Comparison of ENCODE assay signal across 11 cellular contexts in genomic region chr11:69539416-69540117, GRCh38. TPM values are rescaled to one million over a fixed set of nuclear protein-coding genes. Genes with fewer than 3 reads are reported as not detected.
DNase-seq lines count a peak whose midpoint lies in the region; ATAC-seq, FAIRE-seq and TF ChIP-seq lines count a peak whose summit lies in the region.
"Had no signal": no experiment of that assay in that cellular context is flagged by ENCODE, and none has a peak within 500 bp of the region (broad histone marks: within the 10 kb centered on the region; RNA-seq: fewer than 3 reads in every experiment).

No MANE protein-coding gene starts in this region.

- TF ChIP-seq RAD21 in GM12878 (IDR thresholded peaks at IDR 0.05; ENCODE audit: insufficient read depth, low read depth, low read length): no peak

- no peak for TF ChIP-seq CTCF in GM12878 (IDR thresholded peaks at IDR 0.05 in 2 of 3, conservative IDR thresholded peaks at IDR 0.05 in 1 of 3; ENCODE audit: control insufficient read depth in 2 of 3, extremely low read depth in 1 of 3, insufficient read depth in 1 of 3, low read depth in 3 of 3, low read length in 3 of 3)

- no peaks in the 10 kb centered on the region for H3K79me2 ChIP-seq in GM12878 (ENCODE audit: control insufficient read depth, insufficient read depth, low read length)

- peaks cover 0 to 3% of the 10 kb centered on the region in 2 donors for H3K36me3 Mint-ChIP-seq in stimulated activated naive B cell treated with anti-CD40 and anti-IgM and Interleukin-4, amounts not matched to agents 10 μg/mL and 1 μg/mL and 100 μg/mL, for 72 hours

- CTCF ChIA-PET in GM12878 (lab: Yijun Ruan, JAX): no interaction called here

- POLR2A ChIA-PET in GM12878 (lab: Charles Lee): no interaction called here

- no peak for TF ChIP-seq POLR2A in GM12878 (IDR thresholded peaks at IDR 0.05; ENCODE audit: low read depth, low read length)

- H3K9me3 Mint-ChIP-seq in stimulated activated naive B cell treated with anti-CD40 and anti-IgM and Interleukin-4, amounts not matched to agents 10 μg/mL and 1 μg/mL and 100 μg/mL, for 72 hours: no peaks in the 10 kb centered on the region
- H3K9me3 Mint-ChIP-seq: HFFc6 had no signal

- H3K9ac ChIP-seq in GM12878 (ENCODE audit: control insufficient read depth, insufficient read depth, low read length): no peak overlapping the region

- no peaks in the 10 kb centered on the region; the same call in 2 of the 3 replicates for H3K9me3 ChIP-seq in GM12878 (replicated peaks; ENCODE audit: control insufficient read depth, insufficient read depth, low read length)

- no peak overlapping the region for H3K4me2 ChIP-seq in GM12878 (ENCODE audit: control insufficient read depth, insufficient read depth)

- FAIRE-seq in GM12878 (lab: Jason Lieb, UNC): no peak

- H3K27ac ChIP-seq in GM12878 (ENCODE audit: control insufficient read depth, insufficient read depth): no peak overlapping the region

- RAD21 ChIA-PET in GM12878 (lab: Charles Lee; ENCODE audit: unreplicated experiment): no interaction called here

- H3K27me3 ChIP-seq in H7 (ENCODE audit: control insufficient read depth, insufficient read depth, low read length) (no peaks in the 10 kb centered on the region), GM12878 (replicated peaks in 1 of 2; ENCODE audit: control insufficient read depth in 2 of 2, insufficient read depth in 2 of 2, low read length in 1 of 2) (no peaks in the 10 kb centered on the region)

- peak overlapping the region; percentile 55 to 67 for H3K4me3 Mint-ChIP-seq in stimulated activated naive B cell treated with anti-CD40 and anti-IgM and Interleukin-4, amounts not matched to agents 10 μg/mL and 1 μg/mL and 100 μg/mL, for 72 hours
- H3K4me3 Mint-ChIP-seq: HFFc6 had no signal

- SMC1A ChIA-PET in GM12878 (lab: Charles Lee; ENCODE audit: uncharacterized antibody, unreplicated experiment): no interaction called here

- DNase-seq in H7 (peak; percentile 56), GM12878 (ENCODE audit: low read depth, low spot score) (no peak), left kidney (ENCODE audit: low read depth, low spot score) (peak; percentile 33), ecto neural progenitor cell (ENCODE audit: low spot score) (no peak), germinal center (ENCODE audit: low spot score) (no peak)
- DNase-seq in stimulated activated naive B cell treated with anti-CD40 and anti-IgM and Interleukin-4, amounts not matched to agents 10 μg/mL and 1 μg/mL and 100 μg/mL, for 72 hours: peak; percentile 27
- no peak for DNase-seq in stimulated activated CD4-positive, alpha-beta T cell treated with anti-CD3 and anti-CD28 coated beads, Interleukin-12 subunit alpha, Interleukin-12 subunit beta, amount 100 ng/mL, for 4 hours
- DNase-seq: DMS153, HFFc6, NCI-H345 had no signal

- peaks cover 24 to 29% of the 10 kb centered on the region in 2 donors for H3K4me1 Mint-ChIP-seq in stimulated activated naive B cell treated with anti-CD40 and anti-IgM and Interleukin-4, amounts not matched to agents 10 μg/mL and 1 μg/mL and 100 μg/mL, for 72 hours

- intact Hi-C loops in GM12878 (cut with micrococcal nuclease; ENCODE audit: unreplicated experiment): no loop called here

- in situ Hi-C loops in GM12878 (cut with MboI): no loop called here

- TF ChIP-seq EP300 in GM12878 (IDR thresholded peaks at IDR 0.05; ENCODE audit: borderline replicate concordance in 1 of 2, control insufficient read depth in 1 of 2, low read depth in 2 of 2, low read length in 2 of 2): no peak

- H3K36me3 ChIP-seq in H7 (replicated peaks; ENCODE audit: control insufficient read depth, insufficient read depth, low read length) (no peaks in the 10 kb centered on the region), GM12878 (ENCODE audit: control insufficient read depth in 2 of 2, insufficient read depth in 2 of 2, low read length in 1 of 2) (no peaks in the 10 kb centered on the region)

- ATAC-seq in GM12878 (no peak), HG03565 (IDR thresholded peaks at IDR 0.05; ENCODE audit: unreplicated experiment) (no peak)
- peak; percentile 76 to 84 for ATAC-seq in stimulated activated naive B cell treated with anti-CD40 and anti-IgM and Interleukin-4, amounts not matched to agents 10 μg/mL and 1 μg/mL and 100 μg/mL, for 72 hours (replicated peaks)

- peaks cover 3% of the 10 kb centered on the region; the same call in 1 of the 2 replicates for H4K20me1 ChIP-seq in GM12878 (ENCODE audit: control insufficient read depth, insufficient read depth)

- no TSS peak for BruUV-seq in GM12878 (replicated peaks; lab: Mats Ljungman, UMichigan)

- H3K27ac Mint-ChIP-seq in stimulated activated naive B cell treated with anti-CD40 and anti-IgM and Interleukin-4, amounts not matched to agents 10 μg/mL and 1 μg/mL and 100 μg/mL, for 72 hours: peak overlapping the region; percentile 59
- H3K27ac Mint-ChIP-seq: HFFc6 had no signal

- H2AFZ ChIP-seq in GM12878 (ENCODE audit: control insufficient read depth, low read depth, low read length): no peak overlapping the region

- 21% methylated on average over 14 of the region's 14 CpGs for WGBS in GM12878 (ENCODE audit: insufficient coverage, insufficient replicate concordance, low lambda C conversion rate, missing lambda C conversion rate)

- H3K4me3 ChIP-seq in H7 (ENCODE audit: insufficient read depth, low read depth, low read length): no peak overlapping the region
- no peak overlapping the region for H3K4me3 ChIP-seq in GM12878

- H3K27me3 Mint-ChIP-seq in stimulated activated naive B cell treated with anti-CD40 and anti-IgM and Interleukin-4, amounts not matched to agents 10 μg/mL and 1 μg/mL and 100 μg/mL, for 72 hours: peaks cover 14 to 18% of the 10 kb centered on the region in 2 donors

- no peaks in the 10 kb centered on the region for H3K4me1 ChIP-seq in GM12878 (ENCODE audit: control insufficient read depth, insufficient read depth, low read length)

TF ChIP-seq in GM12878, 131 proteins besides CTCF, POLR2A, EP300 and RAD21:
- TF ChIP-seq SMAD1 (IDR thresholded peaks at IDR 0.05; ENCODE audit: low read depth, partially characterized antibody) (no peak), PAX8 (IDR thresholded peaks at IDR 0.05) (no peak), SRF (IDR thresholded peaks at IDR 0.05; ENCODE audit: low read depth in 2 of 2, low read length in 2 of 2) (no peak), TARDBP (IDR thresholded peaks at IDR 0.05; ENCODE audit: borderline replicate concordance) (no peak), RFX5 (IDR thresholded peaks at IDR 0.05; ENCODE audit: low read depth, low read length) (no peak), SPI1 (IDR thresholded peaks at IDR 0.05; ENCODE audit: borderline replicate concordance, insufficient read depth, low read depth, low read length) (peak; percentile 35; the same call in 1 of the 2 replicates)
- TF ChIP-seq, protein P1, sequence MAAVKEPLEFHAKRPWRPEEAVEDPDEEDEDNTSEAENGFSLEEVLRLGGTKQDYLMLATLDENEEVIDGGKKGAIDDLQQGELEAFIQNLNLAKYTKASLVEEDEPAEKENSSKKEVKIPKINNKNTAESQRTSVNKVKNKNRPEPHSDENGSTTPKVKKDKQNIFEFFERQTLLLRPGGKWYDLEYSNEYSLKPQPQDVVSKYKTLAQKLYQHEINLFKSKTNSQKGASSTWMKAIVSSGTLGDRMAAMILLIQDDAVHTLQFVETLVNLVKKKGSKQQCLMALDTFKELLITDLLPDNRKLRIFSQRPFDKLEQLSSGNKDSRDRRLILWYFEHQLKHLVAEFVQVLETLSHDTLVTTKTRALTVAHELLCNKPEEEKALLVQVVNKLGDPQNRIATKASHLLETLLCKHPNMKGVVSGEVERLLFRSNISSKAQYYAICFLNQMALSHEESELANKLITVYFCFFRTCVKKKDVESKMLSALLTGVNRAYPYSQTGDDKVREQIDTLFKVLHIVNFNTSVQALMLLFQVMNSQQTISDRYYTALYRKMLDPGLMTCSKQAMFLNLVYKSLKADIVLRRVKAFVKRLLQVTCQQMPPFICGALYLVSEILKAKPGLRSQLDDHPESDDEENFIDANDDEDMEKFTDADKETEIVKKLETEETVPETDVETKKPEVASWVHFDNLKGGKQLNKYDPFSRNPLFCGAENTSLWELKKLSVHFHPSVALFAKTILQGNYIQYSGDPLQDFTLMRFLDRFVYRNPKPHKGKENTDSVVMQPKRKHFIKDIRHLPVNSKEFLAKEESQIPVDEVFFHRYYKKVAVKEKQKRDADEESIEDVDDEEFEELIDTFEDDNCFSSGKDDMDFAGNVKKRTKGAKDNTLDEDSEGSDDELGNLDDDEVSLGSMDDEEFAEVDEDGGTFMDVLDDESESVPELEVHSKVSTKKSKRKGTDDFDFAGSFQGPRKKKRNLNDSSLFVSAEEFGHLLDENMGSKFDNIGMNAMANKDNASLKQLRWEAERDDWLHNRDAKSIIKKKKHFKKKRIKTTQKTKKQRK (IDR thresholded peaks at IDR 0.05; ENCODE audit: low read depth, low read length): no peak

RNA-seq across cellular contexts. Expression of gene LINC01488, which starts 58.1 kb away (rescaled TPM):
- not detected in 2 replicates for total RNA-seq in H7 (2014; rRNA removed; shearing (Covaris generic))
- total RNA-seq in GM12878 (2013; cell fraction: nucleolus; rRNA removed): not detected in 2 replicates
- not detected in 2 replicates for total RNA-seq in GM12878 (2014; rRNA removed)
- total RNA-seq in GM12878 (2014; rRNA removed; fragmentation: Illumina TruSeq; extraction: Trizol): not detected in 2 replicates
- not detected in 2 replicates for total RNA-seq in GM12878 (2021)
- polyA plus RNA-seq in GM12878 (2011; ENCODE audit: low read depth): not detected
- not detected in 2 replicates for polyA plus RNA-seq in GM12878 (2011; rRNA removed)
- not detected in 2 replicates for polyA plus RNA-seq in GM12878 (2011; cell fraction: cytosol; rRNA removed)
- not detected in 2 replicates for polyA plus RNA-seq in GM12878 (2011; cell fraction: nucleus; rRNA removed)
- polyA plus RNA-seq in GM12878 (2012): not detected in 2 replicates
- polyA plus RNA-seq in GM12878 (2014; fragmentation: Illumina TruSeq; extraction: Trizol): not detected in 2 replicates
- polyA plus RNA-seq in GM12878 (2014; fragmentation: Nextera tagmentation; extraction: Ambion mirVana): not detected
- not detected in 2 replicates for polyA plus RNA-seq in GM12878 (2014; rRNA removed)
- polyA plus RNA-seq in GM12878 (2016; fragmentation: Nextera tagmentation; extraction: Ambion mirVana): not detected
- polyA minus RNA-seq in GM12878 (2011; rRNA and poly(A)+ RNA removed): not detected in 2 replicates
- not detected in 2 replicates for polyA minus RNA-seq in GM12878 (2011; cell fraction: cytosol; rRNA and poly(A)+ RNA removed)
- not detected in 2 replicates for polyA minus RNA-seq in GM12878 (2011; cell fraction: nucleus; rRNA and poly(A)+ RNA removed)
- total RNA-seq: HFFc6 had no signal

Comparison
In these comparisons a context has a peak if more than half of its experiments do, and no peak if none do; other contexts are left out.
1. DNase-seq: peak in H7 (single experiment), left kidney (single experiment) and stimulated activated naive B cell treated with anti-CD40 and anti-IgM and Interleukin-4, amounts not matched to agents 10 μg/mL and 1 μg/mL and 100 μg/mL, for 72 hours (single experiment); none in GM12878 (single experiment), ecto neural progenitor cell (single experiment), germinal center (single experiment) and stimulated activated CD4-positive, alpha-beta T cell treated with anti-CD3 and anti-CD28 coated beads, Interleukin-12 subunit alpha, Interleukin-12 subunit beta, amount 100 ng/mL, for 4 hours (single experiment).
2. ATAC-seq: peak in stimulated activated naive B cell treated with anti-CD40 and anti-IgM and Interleukin-4, amounts not matched to agents 10 μg/mL and 1 μg/mL and 100 μg/mL, for 72 hours (2 of 2); none in GM12878 (single experiment) and HG03565 (single experiment).